ENCODE assay signal across 19 cellular contexts in the genomic region with DNA sequence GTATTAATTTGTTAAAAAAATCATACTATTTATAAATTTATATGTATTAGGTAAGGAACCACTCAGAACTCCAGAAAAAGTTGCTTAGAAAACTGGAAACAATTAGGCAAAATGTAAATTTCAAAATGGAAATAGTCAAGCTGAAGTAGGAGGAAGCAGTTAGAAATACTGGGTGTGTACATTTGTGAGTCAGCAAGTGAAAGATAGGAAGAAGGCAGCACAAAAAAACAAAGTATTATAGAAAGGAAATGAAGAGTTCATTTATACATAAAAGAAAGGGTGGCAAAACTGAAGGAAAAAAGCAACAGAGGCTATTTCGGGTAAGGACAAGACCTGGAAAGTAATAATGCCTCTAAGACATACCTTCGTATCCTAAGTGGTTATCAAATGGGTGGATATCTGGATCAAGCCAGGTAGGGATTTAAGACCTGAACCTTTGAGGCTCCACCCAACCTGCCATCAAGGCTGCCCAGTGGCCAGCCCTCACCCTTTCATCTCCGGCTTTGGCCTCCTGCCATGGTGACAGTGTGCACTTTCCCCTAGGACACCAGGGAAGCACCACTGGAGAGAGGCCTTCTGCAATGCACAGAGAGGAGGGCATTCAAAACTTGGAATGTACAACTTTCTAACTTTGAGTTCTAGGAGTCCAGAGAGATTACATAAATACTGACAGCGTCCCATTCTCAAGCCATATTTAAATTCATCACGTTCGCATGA. TPM values are rescaled to one million over a fixed set of nuclear protein-coding genes. Genes with fewer than 3 reads are reported as not detected.
DNase-seq lines count a peak whose midpoint lies in the region; TF ChIP-seq lines count a peak whose summit lies in the region.
"Had no signal": no experiment of that assay in that cellular context is flagged by ENCODE, and none has a peak within 500 bp of the region (broad histone marks: within the 10 kb centered on the region; RNA-seq: fewer than 3 reads in every experiment).

LRRC66 (minus strand) TSS at position 423 of the 717 bp plus-strand sequence. CDS start 2,750 bp downstream, outside the sequence.

- no peak within 1 kb of the TSS for H3K27ac ChIP-seq in vagina
- H3K27ac ChIP-seq: heart left ventricle, HL-60, testis had no signal

- intact Hi-C loops in vagina (cut with DNase I): no loop called here

- H3K27me3 ChIP-seq in vagina: no peaks in the 10 kb centered on the region
- H3K27me3 ChIP-seq: heart left ventricle, testis had no signal

- H3K4me3 ChIP-seq in vagina: no peak within 1 kb of the TSS
- H3K4me3 ChIP-seq: heart left ventricle, testis had no signal

- TF ChIP-seq POLR2A in vagina (IDR thresholded peaks at IDR 0.05): no peak

- H3K9me3 Mint-ChIP-seq in osteocyte (ENCODE audit: unreplicated experiment): no peaks in the 10 kb centered on the region
- H3K9me3 Mint-ChIP-seq: activated naive CD8-positive, alpha-beta T cell treated with anti-CD3 and anti-CD28 coated beads, Interleukin-2, amount 10 ng/mL, durations not matched to agents 7 days and 5 days; naive B cell had no signal

- H3K4me1 Mint-ChIP-seq in osteocyte (ENCODE audit: unreplicated experiment): peaks cover 11% of the 10 kb centered on the region
- H3K4me1 Mint-ChIP-seq: activated naive CD8-positive, alpha-beta T cell treated with anti-CD3 and anti-CD28 coated beads, Interleukin-2, amount 10 ng/mL, durations not matched to agents 7 days and 5 days had no signal

- H3K27ac Mint-ChIP-seq in osteocyte (ENCODE audit: unreplicated experiment): peak within 1 kb of the TSS; percentile 64
- H3K27ac Mint-ChIP-seq: activated naive CD8-positive, alpha-beta T cell treated with anti-CD3 and anti-CD28 coated beads, Interleukin-2, amount 10 ng/mL, durations not matched to agents 7 days and 5 days; naive B cell had no signal

- no peak within 1 kb of the TSS for H3K4me3 Mint-ChIP-seq in osteocyte (ENCODE audit: unreplicated experiment)
- H3K4me3 Mint-ChIP-seq: activated naive CD8-positive, alpha-beta T cell treated with anti-CD3 and anti-CD28 coated beads, Interleukin-2, amount 10 ng/mL, durations not matched to agents 7 days and 5 days; naive B cell had no signal

- TF ChIP-seq CTCF in osteocyte (IDR thresholded peaks at IDR 0.05): no peak
- TF ChIP-seq CTCF in vagina (IDR thresholded peaks at IDR 0.05): no peak

- H3K36me3 ChIP-seq in vagina: peaks cover 0 to 25% of the 10 kb centered on the region in 2 donors

- peak; percentile 2 for DNase-seq in activated CD4-positive, alpha-beta T cell treated with anti-CD3 and anti-CD28 coated beads, Interleukin-2, amount 50 U/mL, for 1 hour
- DNase-seq in activated CD4-positive, alpha-beta T cell treated with anti-CD3 and anti-CD28 coated beads for 48 hours: no peak
- DNase-seq in NOMO-1 treated with dmso at 0.1 percent for 144 hours (lab: John Stamatoyannopoulos, UW; ENCODE audit: unreplicated experiment) (peak; percentile 3), fibroblast of peridontal ligament (ENCODE audit: extremely low read depth) (peak; percentile 16), osteocyte (ENCODE audit: extremely low spot score, unreplicated experiment) (no peak), ureter (ENCODE audit: low spot score) (no peak), vagina (ENCODE audit: extremely low spot score in 2 of 2) (no peak), iPS-NIHi7 (ENCODE audit: extremely low spot score) (no peak)
- DNase-seq: activated CD4-positive, CD25-positive, alpha-beta regulatory T cell; activated CD8-positive, alpha-beta memory T cell treated with anti-CD3 and anti-CD28 coated beads, Interleukin-2, amount 50 U/mL, for 48 hours; activated naive CD8-positive, alpha-beta T cell treated with anti-CD3 and anti-CD28 coated beads, Interleukin-2, amount 10 ng/mL, durations not matched to agents 7 days and 5 days; GF-D8; Karpas-422; kidney glomerular epithelial cell; naive B cell; NCI-H1694; testis had no signal

- H3K9me3 ChIP-seq in vagina: no peaks in the 10 kb centered on the region
- H3K9me3 ChIP-seq: heart left ventricle, testis had no signal

- no peaks in the 10 kb centered on the region for H3K27me3 Mint-ChIP-seq in osteocyte (ENCODE audit: unreplicated experiment)
- H3K27me3 Mint-ChIP-seq: activated naive CD8-positive, alpha-beta T cell treated with anti-CD3 and anti-CD28 coated beads, Interleukin-2, amount 10 ng/mL, durations not matched to agents 7 days and 5 days; naive B cell had no signal

- no peaks in the 10 kb centered on the region for H3K4me1 ChIP-seq in vagina

- H3K36me3 Mint-ChIP-seq in osteocyte (ENCODE audit: unreplicated experiment): peaks cover 25% of the 10 kb centered on the region
- H3K36me3 Mint-ChIP-seq: activated naive CD8-positive, alpha-beta T cell treated with anti-CD3 and anti-CD28 coated beads, Interleukin-2, amount 10 ng/mL, durations not matched to agents 7 days and 5 days; naive B cell had no signal

RNA-seq across cellular contexts. Expression of gene LRRC66, which starts in this region (rescaled TPM):
- total RNA-seq in osteocyte: 0.67 and 0.73 TPM in 2 replicates
- total RNA-seq in ureter: 0.29 TPM
- total RNA-seq in vagina: 1.2 TPM

Comparison
In these comparisons a context has a peak if more than half of its experiments do, and no peak if none do; other contexts are left out.
1. DNase-seq: peak in activated CD4-positive, alpha-beta T cell treated with anti-CD3 and anti-CD28 coated beads, Interleukin-2, amount 50 U/mL, for 1 hour (single experiment), NOMO-1 treated with dmso at 0.1 percent for 144 hours (single experiment) and fibroblast of peridontal ligament (single experiment); none in activated CD4-positive, alpha-beta T cell treated with anti-CD3 and anti-CD28 coated beads for 48 hours (single experiment), osteocyte (single experiment), ureter (single experiment), vagina (0 of 2) and iPS-NIHi7 (single experiment).